ENCODE assay signal across 29 cellular contexts in the genomic region with DNA sequence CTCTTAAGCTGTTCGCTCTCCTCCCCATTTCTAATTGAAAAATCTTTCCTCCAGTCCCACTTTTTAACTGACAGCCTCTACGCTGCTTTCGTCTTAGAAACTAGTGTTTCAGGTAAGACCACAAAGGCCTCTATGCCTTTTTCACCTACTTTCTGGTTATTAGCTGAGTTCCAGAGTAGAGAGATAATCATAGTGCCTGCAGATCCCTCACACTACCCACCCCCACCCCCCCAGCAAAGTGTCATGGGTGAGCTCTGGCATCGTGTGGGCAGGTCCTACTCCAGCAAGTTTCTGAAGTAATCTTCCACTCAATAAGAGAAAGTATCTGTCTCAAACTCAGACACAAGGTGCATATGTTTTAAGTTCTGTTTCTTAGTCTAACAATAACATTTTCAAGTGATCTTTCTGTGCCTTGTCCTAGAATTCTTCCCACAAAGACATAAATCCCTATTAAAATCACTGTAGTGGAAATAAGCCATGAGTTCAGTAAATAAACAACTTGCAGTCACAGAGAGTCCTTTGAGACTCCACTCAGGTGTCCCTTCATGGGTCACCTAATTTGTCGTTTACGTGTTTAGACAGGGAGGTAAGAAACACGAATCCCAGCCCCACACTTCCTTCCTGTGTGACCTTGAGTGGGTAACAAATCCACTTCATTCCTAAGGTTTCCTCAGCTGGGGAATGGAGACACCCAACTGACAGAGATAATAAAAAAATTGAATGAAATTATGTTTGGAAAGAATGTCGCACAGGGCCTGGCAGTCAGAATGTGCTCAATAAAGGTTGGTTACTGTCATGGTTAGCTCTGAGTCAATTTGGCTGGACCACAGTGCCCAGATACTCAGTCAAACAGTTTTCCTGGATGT.
A peak's percentile ranks its signal among the peaks of the same experiment; 100 is the strongest.
DNase-seq lines count a peak whose midpoint lies in the region; ATAC-seq, FAIRE-seq and TF ChIP-seq lines count a peak whose summit lies in the region.
"Had no signal": no experiment of that assay in that cellular context is flagged by ENCODE, and none has a peak within 500 bp of the region (broad histone marks: within the 10 kb centered on the region; RNA-seq: fewer than 3 reads in every experiment).

No MANE protein-coding gene starts in this region.

- no peak overlapping the region for H2AFZ ChIP-seq in hepatocyte
- no peak overlapping the region for H2AFZ ChIP-seq in HepG2 (ENCODE audit: low read length)
- H2AFZ ChIP-seq: GM23338 had no signal

- no peak for FAIRE-seq in HepG2 (lab: Jason Lieb, UNC)

- no peaks in the 10 kb centered on the region for H3K36me3 Mint-ChIP-seq in activated CD8-positive, alpha-beta T cell treated with anti-CD3 and anti-CD28 coated beads for 36 hours (ENCODE audit: low read depth)
- H3K36me3 Mint-ChIP-seq: activated naive CD4-positive, alpha-beta T cell treated with anti-CD3 and anti-CD28 coated beads, Interleukin-2, amount 10 ng/mL, durations not matched to agents 7 days and 5 days had no signal

- no peaks in the 10 kb centered on the region for H3K36me3 ChIP-seq in HEK293 (ENCODE audit: control insufficient read depth in 2 of 2, insufficient read depth in 1 of 2, low read length in 2 of 2)
- no peaks in the 10 kb centered on the region for H3K36me3 ChIP-seq in hepatocyte (replicated peaks; ENCODE audit: insufficient read depth, low read depth)
- no peaks in the 10 kb centered on the region for H3K36me3 ChIP-seq in HepG2 (replicated peaks in 1 of 2; ENCODE audit: control insufficient read depth in 1 of 2, insufficient read depth in 2 of 2, low read length in 2 of 2)
- H3K36me3 ChIP-seq: Peyer's patch, transverse colon had no signal

- H3K4me1 Mint-ChIP-seq in activated CD8-positive, alpha-beta T cell treated with anti-CD3 and anti-CD28 coated beads for 36 hours (ENCODE audit: low read depth) = peaks cover 5% of the 10 kb centered on the region
- H3K4me1 Mint-ChIP-seq: activated naive CD4-positive, alpha-beta T cell treated with anti-CD3 and anti-CD28 coated beads, Interleukin-2, amount 10 ng/mL, durations not matched to agents 7 days and 5 days; activated T-helper 17 cell treated with anti-CD3 and anti-CD28 coated beads, Interleukin-2, amount 50 U/mL, for 72 hours had no signal

- peaks cover 54% of the 10 kb centered on the region for H3K4me1 ChIP-seq in HEK293 (ENCODE audit: control insufficient read depth, insufficient read depth, low read length)
- peaks cover 11% of the 10 kb centered on the region for H3K4me1 ChIP-seq in hepatocyte (ENCODE audit: insufficient read depth)
- no peaks in the 10 kb centered on the region for H3K4me1 ChIP-seq in HepG2 (ENCODE audit: insufficient read depth, low read length)

- no peaks in the 10 kb centered on the region for H4K20me1 ChIP-seq in hepatocyte (ENCODE audit: insufficient read depth, poor library complexity, severe bottlenecking)
- H4K20me1 ChIP-seq in HepG2 (ENCODE audit: insufficient read depth, low read length) = no peaks in the 10 kb centered on the region

- H3K9me3 ChIP-seq in HEK293 (ENCODE audit: control insufficient read depth, insufficient read depth, low read depth, low read length) (no peaks in the 10 kb centered on the region), hepatocyte (ENCODE audit: low read depth) (no peaks in the 10 kb centered on the region), HepG2 (ENCODE audit: low read length) (no peaks in the 10 kb centered on the region)
- H3K9me3 ChIP-seq: mucosa of descending colon, Peyer's patch, transverse colon had no signal

- WGBS in hepatocyte (ENCODE audit: low lambda C conversion rate, missing lambda C conversion rate) = 69% methylated on average over 8 of the region's 8 CpGs
- 21% methylated on average over 8 of the region's 8 CpGs for WGBS in HepG2 (ENCODE audit: low lambda C conversion rate)

- TF ChIP-seq EP300 in HepG2 (IDR thresholded peaks at IDR 0.05; ENCODE audit: low read depth in 2 of 2, low read length in 2 of 2) = no peak
- no peak for TF ChIP-seq EP300 in HepG2 (CRISPR knock-in tag; IDR thresholded peaks at IDR 0.05; ENCODE audit: borderline replicate concordance)

- TF ChIP-seq CTCF in HEK293 (tag by site-specific recombination; IDR thresholded peaks at IDR 0.05) (no peak), hepatocyte (IDR thresholded peaks at IDR 0.05; ENCODE audit: poor library complexity) (no peak), HepG2 (CRISPR knock-in tag; IDR thresholded peaks at IDR 0.05) (no peak)
- no peak for TF ChIP-seq CTCF in activated CD8-positive, alpha-beta T cell treated with anti-CD3 and anti-CD28 coated beads for 36 hours (IDR thresholded peaks at IDR 0.05)

- CTCF ChIA-PET in HEK293 (lab: Yijun Ruan, JAX) (interaction anchor here (0.7 to 1.8 kb wide), 2 partner anchors 15 to 16 kb away, joined by 3 to 5 read pairs; no protein-coding TSS in a partner anchor), HepG2 (lab: Yijun Ruan, JAX; ENCODE audit: low intra/inter-chr PET ratio, low total read pairs) (no interaction called here)
- CTCF ChIA-PET in activated CD8-positive, alpha-beta T cell treated with anti-CD3 and anti-CD28 coated beads for 36 hours (lab: Charles Lee) = interaction anchor here (0.6 to 1.7 kb wide), 3 partner anchors 15 to 179 kb away, joined by 3 to 6 read pairs (median 3); no protein-coding TSS in a partner anchor

- H3K4me3 Mint-ChIP-seq in activated CD8-positive, alpha-beta T cell treated with anti-CD3 and anti-CD28 coated beads for 36 hours = no peak overlapping the region
- H3K4me3 Mint-ChIP-seq: activated CD8-positive, alpha-beta T cell treated with anti-CD3 and anti-CD28 coated beads, Interleukin-2, amount 10 ng/mL, durations not matched to agents 7 days and 5 days; activated naive CD4-positive, alpha-beta T cell treated with anti-CD3 and anti-CD28 coated beads, Interleukin-2, amount 10 ng/mL, durations not matched to agents 7 days and 5 days; activated T-helper 17 cell treated with anti-CD3 and anti-CD28 coated beads, Interleukin-2, amount 50 U/mL, for 72 hours; GM23338; T-helper 2 cell treated with Interferon-gamma antibody and Interleukin-4, amounts not matched to agents 5 μg/mL and 100 μg/mL, for 36 hours had no signal

- intact Hi-C loops in activated CD8-positive, alpha-beta T cell treated with anti-CD3 and anti-CD28 coated beads for 36 hours (cut with micrococcal nuclease) = no loop called here
- intact Hi-C loops in HepG2 (cut with micrococcal nuclease; ENCODE audit: unreplicated experiment) = no loop called here

- no peak overlapping the region for H3K4me3 ChIP-seq in HEK293 (ENCODE audit: low read depth, low read length)
- no peak overlapping the region for H3K4me3 ChIP-seq in hepatocyte
- H3K4me3 ChIP-seq in HepG2 (replicated peaks in 1 of 3; ENCODE audit: insufficient read depth in 1 of 3, low read depth in 2 of 3, low read length in 3 of 3) = no peak overlapping the region
- H3K4me3 ChIP-seq: GM23338, lung, mucosa of descending colon, Peyer's patch, transverse colon had no signal

- in situ Hi-C loops in HepG2 (cut with HindIII; ENCODE audit: extremely low pct_ligation_motif_present, low pct_unique_long_range_greater_than_20kb) = no loop called here

- H3K27me3 ChIP-seq in hepatocyte (no peaks in the 10 kb centered on the region), HepG2 (ENCODE audit: control insufficient read depth in 1 of 2, insufficient read depth in 2 of 2, low read length in 2 of 2) (no peaks in the 10 kb centered on the region)
- H3K27me3 ChIP-seq: Peyer's patch, transverse colon had no signal

- POLR2A ChIA-PET in HEK293 (lab: Yijun Ruan, JAX) = no interaction called here
- POLR2A ChIA-PET in activated CD8-positive, alpha-beta T cell treated with anti-CD3 and anti-CD28 coated beads for 36 hours (lab: Charles Lee) = no interaction called here
- POLR2A ChIA-PET in HepG2 (lab: Yijun Ruan, JAX) = no interaction called here

- no peak for ATAC-seq in activated CD8-positive, alpha-beta T cell treated with anti-CD3 and anti-CD28 coated beads for 36 hours
- ATAC-seq in HepG2 = no peak
- ATAC-seq: activated CD8-positive, alpha-beta T cell treated with anti-CD3 and anti-CD28 coated beads, Interleukin-2, amount 10 ng/mL, durations not matched to agents 7 days and 5 days; activated T-helper 17 cell treated with anti-CD3 and anti-CD28 coated beads, Interleukin-2, amount 50 U/mL, for 72 hours; esophagus mucosa; GM23338; mucosa of descending colon; sciatic nerve had no signal

- TF ChIP-seq POLR2A in HepG2 (IDR thresholded peaks at IDR 0.05; ENCODE audit: insufficient read depth in 1 of 2, low read depth in 2 of 2, low read length in 2 of 2) = no peak

- H3K27me3 Mint-ChIP-seq in activated CD8-positive, alpha-beta T cell treated with anti-CD3 and anti-CD28 coated beads for 36 hours = peaks cover 9% of the 10 kb centered on the region
- H3K27me3 Mint-ChIP-seq: activated naive CD4-positive, alpha-beta T cell treated with anti-CD3 and anti-CD28 coated beads, Interleukin-2, amount 10 ng/mL, durations not matched to agents 7 days and 5 days had no signal

- DNase-seq in DMS53 (lab: John Stamatoyannopoulos, UW) (peak; percentile 24), DMS53 treated with DMSO at 0.1 percent for 48 hours (lab: John Stamatoyannopoulos, UW; ENCODE audit: unreplicated experiment) (no peak), hepatocyte (ENCODE audit: low spot score) (no peak), putamen (ENCODE audit: low spot score) (peak; percentile 11), NCI-H526 (lab: John Stamatoyannopoulos, UW) (no peak), HepG2 (ENCODE audit: low spot score) (no peak)
- no peak for DNase-seq in activated CD8-positive, alpha-beta T cell treated with anti-CD3 and anti-CD28 coated beads for 36 hours
- DNase-seq: 8988T; activated CD8-positive, alpha-beta T cell treated with anti-CD3 and anti-CD28 coated beads, Interleukin-2, amount 10 ng/mL, durations not matched to agents 7 days and 5 days; activated naive CD4-positive, alpha-beta T cell treated with anti-CD3 and anti-CD28 coated beads, Interleukin-2, amount 10 ng/mL, durations not matched to agents 7 days and 5 days; amniotic stem cell; C1 segment of cervical spinal cord; kidney glomerular epithelial cell; mucosa of descending colon; NCI-H1092 treated with DMSO at 0.1 percent for 48 hours; NCI-H1694 treated with DMSO at 0.1 percent for 48 hours; NCI-H524; Peyer's patch; SIG-M5; stimulated activated CD4-positive, alpha-beta T cell treated with anti-CD3 and anti-CD28 coated beads, Interleukin-12 subunit alpha, Interleukin-12 subunit beta, amount 100 ng/mL, for 4 hours; stimulated activated CD4-positive, alpha-beta T cell treated with anti-CD3 and anti-CD28 coated beads, Interleukin-2, amount 100 ng/mL, for 48 hours; transverse colon had no signal

- no TSS peak for BruUV-seq in HepG2 (replicated peaks; lab: Mats Ljungman, UMichigan)

- TF ChIP-seq RAD21 in HepG2 (CRISPR knock-in tag; IDR thresholded peaks at IDR 0.05) = no peak

- H3K9ac ChIP-seq in HepG2 (ENCODE audit: insufficient read depth, low read depth, low read length) = no peak overlapping the region

- H3K27ac Mint-ChIP-seq in activated CD8-positive, alpha-beta T cell treated with anti-CD3 and anti-CD28 coated beads for 36 hours = no peak overlapping the region
- H3K27ac Mint-ChIP-seq: activated CD8-positive, alpha-beta T cell treated with anti-CD3 and anti-CD28 coated beads, Interleukin-2, amount 10 ng/mL, durations not matched to agents 7 days and 5 days; activated naive CD4-positive, alpha-beta T cell treated with anti-CD3 and anti-CD28 coated beads, Interleukin-2, amount 10 ng/mL, durations not matched to agents 7 days and 5 days; activated T-helper 17 cell treated with anti-CD3 and anti-CD28 coated beads, Interleukin-2, amount 50 U/mL, for 72 hours; GM23338; T-helper 2 cell treated with Interferon-gamma antibody and Interleukin-4, amounts not matched to agents 5 μg/mL and 100 μg/mL, for 36 hours had no signal

- H3K27ac ChIP-seq in HEK293 (ENCODE audit: extremely low read depth, low read depth, low read length) (peak overlapping the region; percentile 73), hepatocyte (peak overlapping the region; percentile 36), HepG2 (ENCODE audit: extremely low read length, insufficient read depth, low read length) (no peak overlapping the region)
- H3K27ac ChIP-seq: Peyer's patch had no signal

- no peaks in the 10 kb centered on the region for H3K9me3 Mint-ChIP-seq in activated CD8-positive, alpha-beta T cell treated with anti-CD3 and anti-CD28 coated beads for 36 hours
- H3K9me3 Mint-ChIP-seq: activated naive CD4-positive, alpha-beta T cell treated with anti-CD3 and anti-CD28 coated beads, Interleukin-2, amount 10 ng/mL, durations not matched to agents 7 days and 5 days; activated T-helper 17 cell treated with anti-CD3 and anti-CD28 coated beads, Interleukin-2, amount 50 U/mL, for 72 hours; GM23338; T-helper 2 cell treated with Interferon-gamma antibody and Interleukin-4, amounts not matched to agents 5 μg/mL and 100 μg/mL, for 36 hours had no signal

- H3K79me2 ChIP-seq in hepatocyte = peaks cover 12% of the 10 kb centered on the region
- no peaks in the 10 kb centered on the region for H3K79me2 ChIP-seq in HepG2 (ENCODE audit: insufficient read depth, low read length)

- no peak overlapping the region for H3K4me2 ChIP-seq in hepatocyte
- H3K4me2 ChIP-seq in HepG2 (ENCODE audit: low read depth, low read length) = no peak overlapping the region
- H3K4me2 ChIP-seq: GM23338 had no signal

- no peaks in the 10 kb centered on the region for H3K9me2 ChIP-seq in hepatocyte (replicated peaks; ENCODE audit: insufficient read depth)

Comparison
In these comparisons a context has a peak if more than half of its experiments do, and no peak if none do; other contexts are left out.
1. DNase-seq: peak in DMS53 (single experiment) and putamen (single experiment); none in DMS53 treated with DMSO at 0.1 percent for 48 hours (single experiment), hepatocyte (single experiment), activated CD8-positive, alpha-beta T cell treated with anti-CD3 and anti-CD28 coated beads for 36 hours (single experiment), NCI-H526 (0 of 2) and HepG2 (single experiment).